In the genomic region with DNA sequence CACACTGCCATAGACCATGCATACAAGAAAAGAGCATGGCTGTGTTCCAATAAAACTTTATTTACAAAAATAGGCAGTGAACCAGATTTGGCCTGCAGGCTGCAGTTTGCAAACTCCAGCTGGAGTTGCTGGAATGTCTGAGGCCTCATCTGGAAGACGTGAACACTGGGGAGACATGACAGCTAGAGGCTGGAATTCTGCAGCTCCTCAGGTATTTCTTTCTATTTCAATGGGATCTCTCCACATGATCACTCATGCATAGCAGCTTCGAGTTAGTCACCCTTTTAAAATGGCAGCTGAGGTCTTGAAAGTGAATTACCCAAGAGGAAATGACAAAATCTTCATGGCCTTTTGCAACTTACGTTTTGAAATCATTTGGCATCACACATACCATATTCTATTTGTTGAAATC, we compare ENCODE assay signal across 1 cellular context.
TF ChIP-seq lines count a peak whose summit lies in the region.

No MANE protein-coding gene starts in this region.

TF ChIP-seq in GM12878, 131 proteins besides CTCF, POLR2A, EP300 and RAD21 (continued from another document):
- TF ChIP-seq, protein P1, sequence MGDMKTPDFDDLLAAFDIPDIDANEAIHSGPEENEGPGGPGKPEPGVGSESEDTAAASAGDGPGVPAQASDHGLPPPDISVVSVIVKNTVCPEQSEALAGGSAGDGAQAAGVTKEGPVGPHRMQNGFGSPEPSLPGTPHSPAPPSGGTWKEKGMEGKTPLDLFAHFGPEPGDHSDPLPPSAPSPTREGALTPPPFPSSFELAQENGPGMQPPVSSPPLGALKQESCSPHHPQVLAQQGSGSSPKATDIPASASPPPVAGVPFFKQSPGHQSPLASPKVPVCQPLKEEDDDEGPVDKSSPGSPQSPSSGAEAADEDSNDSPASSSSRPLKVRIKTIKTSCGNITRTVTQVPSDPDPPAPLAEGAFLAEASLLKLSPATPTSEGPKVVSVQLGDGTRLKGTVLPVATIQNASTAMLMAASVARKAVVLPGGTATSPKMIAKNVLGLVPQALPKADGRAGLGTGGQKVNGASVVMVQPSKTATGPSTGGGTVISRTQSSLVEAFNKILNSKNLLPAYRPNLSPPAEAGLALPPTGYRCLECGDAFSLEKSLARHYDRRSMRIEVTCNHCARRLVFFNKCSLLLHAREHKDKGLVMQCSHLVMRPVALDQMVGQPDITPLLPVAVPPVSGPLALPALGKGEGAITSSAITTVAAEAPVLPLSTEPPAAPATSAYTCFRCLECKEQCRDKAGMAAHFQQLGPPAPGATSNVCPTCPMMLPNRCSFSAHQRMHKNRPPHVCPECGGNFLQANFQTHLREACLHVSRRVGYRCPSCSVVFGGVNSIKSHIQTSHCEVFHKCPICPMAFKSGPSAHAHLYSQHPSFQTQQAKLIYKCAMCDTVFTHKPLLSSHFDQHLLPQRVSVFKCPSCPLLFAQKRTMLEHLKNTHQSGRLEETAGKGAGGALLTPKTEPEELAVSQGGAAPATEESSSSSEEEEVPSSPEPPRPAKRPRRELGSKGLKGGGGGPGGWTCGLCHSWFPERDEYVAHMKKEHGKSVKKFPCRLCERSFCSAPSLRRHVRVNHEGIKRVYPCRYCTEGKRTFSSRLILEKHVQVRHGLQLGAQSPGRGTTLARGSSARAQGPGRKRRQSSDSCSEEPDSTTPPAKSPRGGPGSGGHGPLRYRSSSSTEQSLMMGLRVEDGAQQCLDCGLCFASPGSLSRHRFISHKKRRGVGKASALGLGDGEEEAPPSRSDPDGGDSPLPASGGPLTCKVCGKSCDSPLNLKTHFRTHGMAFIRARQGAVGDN (IDR thresholded peaks at IDR 0.05): no peak
- TF ChIP-seq JUND (IDR thresholded peaks at IDR 0.05; ENCODE audit: low read depth, low read length) (no peak), ZSCAN29 (IDR thresholded peaks at IDR 0.05) (no peak), MTA3 (IDR thresholded peaks at IDR 0.05; ENCODE audit: borderline replicate concordance, low read length) (no peak), FOS (IDR thresholded peaks at IDR 0.05; ENCODE audit: borderline replicate concordance, extremely low read depth, insufficient read length) (no peak), EED (IDR thresholded peaks at IDR 0.05; ENCODE audit: low read depth) (no peak), POLR2AphosphoS2 (IDR thresholded peaks at IDR 0.05; ENCODE audit: low read depth, low read length) (no peak), IRF4 (IDR thresholded peaks at IDR 0.05; ENCODE audit: low read depth, low read length) (no peak), CREB1 (IDR thresholded peaks at IDR 0.05; ENCODE audit: low read depth) (0 out of 2 replicates have a peak, but pooled peaks have one; percentile 24), MYC (IDR thresholded peaks at IDR 0.05; ENCODE audit: insufficient read depth, insufficient read length, insufficient replicate concordance, low read length, severe bottlenecking) (no peak), MYB (IDR thresholded peaks at IDR 0.05; ENCODE audit: borderline replicate concordance, low read depth, low read length) (no peak)
- TF ChIP-seq, protein P2, sequence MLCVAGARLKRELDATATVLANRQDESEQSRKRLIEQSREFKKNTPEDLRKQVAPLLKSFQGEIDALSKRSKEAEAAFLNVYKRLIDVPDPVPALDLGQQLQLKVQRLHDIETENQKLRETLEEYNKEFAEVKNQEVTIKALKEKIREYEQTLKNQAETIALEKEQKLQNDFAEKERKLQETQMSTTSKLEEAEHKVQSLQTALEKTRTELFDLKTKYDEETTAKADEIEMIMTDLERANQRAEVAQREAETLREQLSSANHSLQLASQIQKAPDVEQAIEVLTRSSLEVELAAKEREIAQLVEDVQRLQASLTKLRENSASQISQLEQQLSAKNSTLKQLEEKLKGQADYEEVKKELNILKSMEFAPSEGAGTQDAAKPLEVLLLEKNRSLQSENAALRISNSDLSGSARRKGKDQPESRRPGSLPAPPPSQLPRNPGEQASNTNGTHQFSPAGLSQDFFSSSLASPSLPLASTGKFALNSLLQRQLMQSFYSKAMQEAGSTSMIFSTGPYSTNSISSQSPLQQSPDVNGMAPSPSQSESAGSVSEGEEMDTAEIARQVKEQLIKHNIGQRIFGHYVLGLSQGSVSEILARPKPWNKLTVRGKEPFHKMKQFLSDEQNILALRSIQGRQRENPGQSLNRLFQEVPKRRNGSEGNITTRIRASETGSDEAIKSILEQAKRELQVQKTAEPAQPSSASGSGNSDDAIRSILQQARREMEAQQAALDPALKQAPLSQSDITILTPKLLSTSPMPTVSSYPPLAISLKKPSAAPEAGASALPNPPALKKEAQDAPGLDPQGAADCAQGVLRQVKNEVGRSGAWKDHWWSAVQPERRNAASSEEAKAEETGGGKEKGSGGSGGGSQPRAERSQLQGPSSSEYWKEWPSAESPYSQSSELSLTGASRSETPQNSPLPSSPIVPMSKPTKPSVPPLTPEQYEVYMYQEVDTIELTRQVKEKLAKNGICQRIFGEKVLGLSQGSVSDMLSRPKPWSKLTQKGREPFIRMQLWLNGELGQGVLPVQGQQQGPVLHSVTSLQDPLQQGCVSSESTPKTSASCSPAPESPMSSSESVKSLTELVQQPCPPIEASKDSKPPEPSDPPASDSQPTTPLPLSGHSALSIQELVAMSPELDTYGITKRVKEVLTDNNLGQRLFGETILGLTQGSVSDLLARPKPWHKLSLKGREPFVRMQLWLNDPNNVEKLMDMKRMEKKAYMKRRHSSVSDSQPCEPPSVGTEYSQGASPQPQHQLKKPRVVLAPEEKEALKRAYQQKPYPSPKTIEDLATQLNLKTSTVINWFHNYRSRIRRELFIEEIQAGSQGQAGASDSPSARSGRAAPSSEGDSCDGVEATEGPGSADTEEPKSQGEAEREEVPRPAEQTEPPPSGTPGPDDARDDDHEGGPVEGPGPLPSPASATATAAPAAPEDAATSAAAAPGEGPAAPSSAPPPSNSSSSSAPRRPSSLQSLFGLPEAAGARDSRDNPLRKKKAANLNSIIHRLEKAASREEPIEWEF (IDR thresholded peaks at IDR 0.05; ENCODE audit: insufficient replicate concordance, low read depth, low read length): no peak
- TF ChIP-seq, protein P3, sequence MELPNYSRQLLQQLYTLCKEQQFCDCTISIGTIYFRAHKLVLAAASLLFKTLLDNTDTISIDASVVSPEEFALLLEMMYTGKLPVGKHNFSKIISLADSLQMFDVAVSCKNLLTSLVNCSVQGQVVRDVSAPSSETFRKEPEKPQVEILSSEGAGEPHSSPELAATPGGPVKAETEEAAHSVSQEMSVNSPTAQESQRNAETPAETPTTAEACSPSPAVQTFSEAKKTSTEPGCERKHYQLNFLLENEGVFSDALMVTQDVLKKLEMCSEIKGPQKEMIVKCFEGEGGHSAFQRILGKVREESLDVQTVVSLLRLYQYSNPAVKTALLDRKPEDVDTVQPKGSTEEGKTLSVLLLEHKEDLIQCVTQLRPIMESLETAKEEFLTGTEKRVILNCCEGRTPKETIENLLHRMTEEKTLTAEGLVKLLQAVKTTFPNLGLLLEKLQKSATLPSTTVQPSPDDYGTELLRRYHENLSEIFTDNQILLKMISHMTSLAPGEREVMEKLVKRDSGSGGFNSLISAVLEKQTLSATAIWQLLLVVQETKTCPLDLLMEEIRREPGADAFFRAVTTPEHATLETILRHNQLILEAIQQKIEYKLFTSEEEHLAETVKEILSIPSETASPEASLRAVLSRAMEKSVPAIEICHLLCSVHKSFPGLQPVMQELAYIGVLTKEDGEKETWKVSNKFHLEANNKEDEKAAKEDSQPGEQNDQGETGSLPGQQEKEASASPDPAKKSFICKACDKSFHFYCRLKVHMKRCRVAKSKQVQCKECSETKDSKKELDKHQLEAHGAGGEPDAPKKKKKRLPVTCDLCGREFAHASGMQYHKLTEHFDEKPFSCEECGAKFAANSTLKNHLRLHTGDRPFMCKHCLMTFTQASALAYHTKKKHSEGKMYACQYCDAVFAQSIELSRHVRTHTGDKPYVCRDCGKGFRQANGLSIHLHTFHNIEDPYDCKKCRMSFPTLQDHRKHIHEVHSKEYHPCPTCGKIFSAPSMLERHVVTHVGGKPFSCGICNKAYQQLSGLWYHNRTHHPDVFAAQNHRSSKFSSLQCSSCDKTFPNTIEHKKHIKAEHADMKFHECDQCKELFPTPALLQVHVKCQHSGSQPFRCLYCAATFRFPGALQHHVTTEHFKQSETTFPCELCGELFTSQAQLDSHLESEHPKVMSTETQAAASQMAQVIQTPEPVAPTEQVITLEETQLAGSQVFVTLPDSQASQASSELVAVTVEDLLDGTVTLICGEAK (IDR thresholded peaks at IDR 0.05; ENCODE audit: borderline replicate concordance): peak; percentile 78
- TF ChIP-seq, protein P4, sequence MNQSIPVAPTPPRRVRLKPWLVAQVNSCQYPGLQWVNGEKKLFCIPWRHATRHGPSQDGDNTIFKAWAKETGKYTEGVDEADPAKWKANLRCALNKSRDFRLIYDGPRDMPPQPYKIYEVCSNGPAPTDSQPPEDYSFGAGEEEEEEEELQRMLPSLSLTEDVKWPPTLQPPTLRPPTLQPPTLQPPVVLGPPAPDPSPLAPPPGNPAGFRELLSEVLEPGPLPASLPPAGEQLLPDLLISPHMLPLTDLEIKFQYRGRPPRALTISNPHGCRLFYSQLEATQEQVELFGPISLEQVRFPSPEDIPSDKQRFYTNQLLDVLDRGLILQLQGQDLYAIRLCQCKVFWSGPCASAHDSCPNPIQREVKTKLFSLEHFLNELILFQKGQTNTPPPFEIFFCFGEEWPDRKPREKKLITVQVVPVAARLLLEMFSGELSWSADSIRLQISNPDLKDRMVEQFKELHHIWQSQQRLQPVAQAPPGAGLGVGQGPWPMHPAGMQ (IDR thresholded peaks at IDR 0.05; ENCODE audit: borderline replicate concordance): no peak
TF ChIP-seq in GM12878: peak in this region for 3.
